In genomic region chr2:47653036-47653435, GRCh38 we compare ENCODE assay signal across 16 cellular contexts.
DNase-seq lines count a peak whose midpoint lies in the region; ATAC-seq and TF ChIP-seq lines count a peak whose summit lies in the region.
"Had no signal": no experiment of that assay in that cellular context is flagged by ENCODE, and none has a peak within 500 bp of the region (broad histone marks: within the 10 kb centered on the region; RNA-seq: fewer than 3 reads in every experiment).

No MANE protein-coding gene starts in this region.

- H3K36me3 ChIP-seq in heart right ventricle, result no peaks in the 10 kb centered on the region
- H3K36me3 ChIP-seq in Karpas-422 (ENCODE audit: insufficient read depth, low read length), result no peaks in the 10 kb centered on the region
- no peaks in the 10 kb centered on the region for H3K36me3 ChIP-seq in A673 (ENCODE audit: insufficient read depth, low read length, poor library complexity, severe bottlenecking)
- H3K36me3 ChIP-seq: HAP-1 had no signal

- no peak for ATAC-seq in heart right ventricle
- ATAC-seq: A549 had no signal

- H2AFZ ChIP-seq in Karpas-422 (ENCODE audit: low read length), result no peak overlapping the region

- H3K9me3 ChIP-seq in heart right ventricle (no peaks in the 10 kb centered on the region), Karpas-422 (ENCODE audit: low read length) (no peaks in the 10 kb centered on the region), A673 (ENCODE audit: low read depth, low read length, poor library complexity, severe bottlenecking) (no peaks in the 10 kb centered on the region)
- H3K9me3 ChIP-seq: A549, HAP-1 had no signal

- WGBS in heart right ventricle, 2 donors, result 70 to 79% methylated on average over 6 of the region's 6 CpGs

- intact Hi-C loops in cardiac septum (cut with DNase I), result no loop called here
- intact Hi-C loops in heart right ventricle (cut with DNase I), result no loop called here
- intact Hi-C loops in A673 (cut with micrococcal nuclease; ENCODE audit: unreplicated experiment), result no loop called here

- DNase-seq in cardiac septum (ENCODE audit: low spot score), result peak; percentile 57
- DNase-seq in heart right ventricle, result no peak
- DNase-seq in Karpas-422, result no peak
- peak; percentile 49 for DNase-seq in mesenteric fat pad (ENCODE audit: low spot score)
- no peak for DNase-seq in activated naive CD4-positive, alpha-beta T cell treated with Interleukin-2 at 50 U/mL for 16 hours
- no peak for DNase-seq in A673 (ENCODE audit: low spot score)
- DNase-seq in NCI-H2227 treated with DMSO at 0.1 percent for 48 hours (lab: John Stamatoyannopoulos, UW), result no peak
- DNase-seq: 8988T; CD4-positive, alpha-beta T cell; CD8-positive, alpha-beta memory T cell; DMS 273 treated with DMSO at 0.1 percent for 48 hours; GF-D8; GOT3; HFFc6 had no signal

- H3K4me1 ChIP-seq in heart right ventricle (peaks cover 0 to 7% (median 0%) of the 10 kb centered on the region in 9 donors), Karpas-422 (ENCODE audit: low read length) (peaks cover 57% of the 10 kb centered on the region), A673 (ENCODE audit: insufficient read depth, low read length, poor library complexity, severe bottlenecking) (no peaks in the 10 kb centered on the region)
- H3K4me1 ChIP-seq: A549, HAP-1 had no signal

- no peaks in the 10 kb centered on the region for H3K9me2 ChIP-seq in Karpas-422 (replicated peaks; ENCODE audit: insufficient read depth, low read length)

- H3K27ac ChIP-seq in heart right ventricle (no peak overlapping the region), Karpas-422 (ENCODE audit: low read length) (peak overlapping the region; percentile 99), A673 (ENCODE audit: low read depth, low read length, poor library complexity, severe bottlenecking) (no peak overlapping the region)
- H3K27ac ChIP-seq: A549 had no signal

- TF ChIP-seq CTCF in heart right ventricle (IDR thresholded peaks at IDR 0.05), result no peak
- no peak for TF ChIP-seq CTCF in A673 (conservative IDR thresholded peaks at IDR 0.05; ENCODE audit: low read depth, low read length)

- H4K20me1 ChIP-seq in Karpas-422 (ENCODE audit: insufficient read depth, low read depth, low read length), result no peaks in the 10 kb centered on the region

- H3K27me3 ChIP-seq in heart right ventricle, result peaks cover 0 to 16% (median 0%) of the 10 kb centered on the region in 7 donors
- H3K27me3 ChIP-seq in Karpas-422 (ENCODE audit: low read length), result no peaks in the 10 kb centered on the region
- H3K27me3 ChIP-seq in A673 (replicated peaks; ENCODE audit: insufficient read depth, low read depth, low read length, poor library complexity), result peaks cover 5% of the 10 kb centered on the region

- H3K4me3 ChIP-seq in heart right ventricle, result no peak overlapping the region
- no peak overlapping the region for H3K4me3 ChIP-seq in Karpas-422 (ENCODE audit: low read length)
- H3K4me3 ChIP-seq in A673 (ENCODE audit: low read depth, low read length, poor library complexity, severe bottlenecking), result no peak overlapping the region
- H3K4me3 ChIP-seq: A549, HAP-1 had no signal

- POLR2A ChIA-PET in A673 (lab: Charles Lee; ENCODE audit: low non-redundant PET), result no interaction called here

- H3K9ac ChIP-seq in Karpas-422 (ENCODE audit: low read length), result peak overlapping the region; percentile 70

- CTCF ChIA-PET in A673 (lab: Charles Lee), result no interaction called here

- BruUV-seq in A673 (replicated peaks; lab: Mats Ljungman, UMichigan), result no TSS peak

- H3K4me2 ChIP-seq in Karpas-422 (ENCODE audit: low read depth, low read length, poor library complexity, severe bottlenecking), result peak overlapping the region; percentile 92
- H3K4me2 ChIP-seq: A549 had no signal

- H3K79me2 ChIP-seq in Karpas-422 (ENCODE audit: low read length), result 0 out of 2 replicates have a peak, but pooled peaks cover 6% of the 10 kb centered on the region

Comparison
In these comparisons a context has a peak if more than half of its experiments do, and no peak if none do; other contexts are left out.
1. DNase-seq: peak in cardiac septum (single experiment) and mesenteric fat pad (single experiment); none in heart right ventricle (0 of 2), Karpas-422 (single experiment), activated naive CD4-positive, alpha-beta T cell treated with Interleukin-2 at 50 U/mL for 16 hours (single experiment), A673 (single experiment) and NCI-H2227 treated with DMSO at 0.1 percent for 48 hours (single experiment).